ENCODE assay signal across 13 cellular contexts in the genomic region with DNA sequence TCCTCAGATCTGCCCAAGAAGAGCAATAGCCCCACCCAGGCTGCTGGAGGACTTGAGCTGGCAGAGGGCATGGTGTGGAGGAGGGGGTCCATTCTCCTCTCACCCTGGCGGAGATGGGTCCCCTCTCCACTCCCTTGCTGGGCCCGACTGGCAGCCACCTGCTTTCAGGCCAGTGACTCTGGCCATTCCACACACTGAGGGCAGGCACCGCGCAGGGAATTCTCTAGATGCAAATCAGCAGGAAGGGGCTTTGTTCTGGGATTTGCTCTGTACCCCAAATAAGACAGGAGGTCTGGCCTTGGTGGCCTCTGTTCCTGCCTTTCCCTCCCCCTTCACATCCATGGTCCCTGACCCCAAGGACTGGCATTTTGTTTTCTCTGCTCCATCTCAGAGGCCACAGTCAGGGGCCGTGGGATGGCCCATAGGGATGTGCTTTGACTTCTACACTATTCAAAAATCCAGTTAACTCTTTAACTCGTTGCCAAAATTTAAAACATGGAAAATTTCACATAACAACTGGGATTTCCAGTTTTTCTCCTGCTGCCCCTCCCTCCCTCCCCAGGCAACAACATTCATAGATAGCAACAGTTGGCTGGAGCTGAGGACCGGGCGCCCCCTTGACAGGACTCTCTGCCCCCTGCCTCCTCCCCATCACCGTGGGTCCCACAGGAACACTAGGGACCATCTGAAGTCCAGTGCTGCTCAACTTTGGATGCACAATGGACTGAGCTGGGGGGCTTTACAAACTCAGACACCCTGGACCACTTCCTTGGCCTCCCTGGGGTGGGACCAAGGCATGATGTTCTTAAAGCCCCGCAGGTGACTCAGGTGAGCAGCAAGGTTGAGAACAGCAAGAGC. TPM values are rescaled to one million over a fixed set of nuclear protein-coding genes. Genes with fewer than 3 reads are reported as not detected.
DNase-seq lines count a peak whose midpoint lies in the region; ATAC-seq and TF ChIP-seq lines count a peak whose summit lies in the region.
"Had no signal": no experiment of that assay in that cellular context is flagged by ENCODE, and none has a peak within 500 bp of the region (broad histone marks: within the 10 kb centered on the region; RNA-seq: fewer than 3 reads in every experiment).

No MANE protein-coding gene starts in this region.

- H3K4me3 Mint-ChIP-seq in natural killer cell (no peak overlapping the region), progenitor cell of endocrine pancreas (ENCODE audit: low read depth) (no peak overlapping the region)
- no peak overlapping the region for H3K4me3 Mint-ChIP-seq in natural killer cell treated with Interleukin-12 subunit alpha and Interleukin-12 subunit beta and Interleukin-15 and Interleukin-18, amount 100 ng/mL, for 72 hours
- H3K4me3 Mint-ChIP-seq: activated CD4-positive, alpha-beta T cell treated with anti-CD3 and anti-CD28 coated beads for 36 hours; B cell had no signal

- ATAC-seq in natural killer cell (no peak), left cardiac atrium (peak in 1 of 2 donors; percentile 5), GM21786 (IDR thresholded peaks at IDR 0.05; ENCODE audit: unreplicated experiment) (no peak)
- ATAC-seq in natural killer cell treated with Interleukin-12 subunit alpha and Interleukin-12 subunit beta and Interleukin-15 and Interleukin-18, amount 100 ng/mL, for 72 hours, result no peak
- ATAC-seq: activated CD4-positive, alpha-beta T cell treated with anti-CD3 and anti-CD28 coated beads for 36 hours had no signal

- no peaks in the 10 kb centered on the region for H3K4me1 ChIP-seq in MM.1S (ENCODE audit: low read length)

- no peaks in the 10 kb centered on the region for H3K9me2 ChIP-seq in MM.1S (replicated peaks; ENCODE audit: insufficient read depth, low read length)

- H3K9me3 Mint-ChIP-seq in natural killer cell, result no peaks in the 10 kb centered on the region
- no peaks in the 10 kb centered on the region for H3K9me3 Mint-ChIP-seq in natural killer cell treated with Interleukin-12 subunit alpha and Interleukin-12 subunit beta and Interleukin-15 and Interleukin-18, amount 100 ng/mL, for 72 hours
- H3K9me3 Mint-ChIP-seq in progenitor cell of endocrine pancreas (ENCODE audit: low read depth), result no peaks in the 10 kb centered on the region

- no peak overlapping the region for H3K4me2 ChIP-seq in MM.1S (ENCODE audit: low read depth, low read length)

- H3K27me3 ChIP-seq in MM.1S (replicated peaks; ENCODE audit: insufficient read depth, low read length), result no peaks in the 10 kb centered on the region

- H3F3A ChIP-seq in MM.1S (ENCODE audit: insufficient read depth, low read length), result no peaks in the 10 kb centered on the region

- intact Hi-C loops in natural killer cell (cut with micrococcal nuclease) (no loop called here), left cardiac atrium (cut with DNase I) (no loop called here)

- no peaks in the 10 kb centered on the region for H3K36me3 ChIP-seq in MM.1S (replicated peaks; ENCODE audit: insufficient read depth, low read length)

- H3K27ac ChIP-seq in MM.1S (ENCODE audit: low read length), result no peak overlapping the region

- no peaks in the 10 kb centered on the region for H4K20me1 ChIP-seq in MM.1S (ENCODE audit: insufficient read depth, low read length)

- DNase-seq in natural killer cell (peak; percentile 6), left cardiac atrium (peak; percentile 15), progenitor cell of endocrine pancreas (ENCODE audit: low spot score, unreplicated experiment) (peak; percentile 7), NCI-H446 treated with DMSO at 0.1 percent for 48 hours (lab: John Stamatoyannopoulos, UW) (no peak), MM.1S (no peak), DMS79 treated with DMSO at 0.1 percent for 48 hours (lab: John Stamatoyannopoulos, UW) (no peak)
- DNase-seq in natural killer cell treated with Interleukin-12 subunit alpha and Interleukin-12 subunit beta and Interleukin-15 and Interleukin-18, amount 100 ng/mL, for 72 hours (ENCODE audit: low spot score), result no peak
- DNase-seq: activated CD4-positive, alpha-beta T cell treated with anti-CD3 and anti-CD28 coated beads for 36 hours; GF-D8; Karpas-422; occipital lobe had no signal

- H3K36me3 Mint-ChIP-seq in natural killer cell (no peaks in the 10 kb centered on the region), progenitor cell of endocrine pancreas (ENCODE audit: insufficient read depth) (no peaks in the 10 kb centered on the region)
- H3K36me3 Mint-ChIP-seq in natural killer cell treated with Interleukin-12 subunit alpha and Interleukin-12 subunit beta and Interleukin-15 and Interleukin-18, amount 100 ng/mL, for 72 hours, result no peaks in the 10 kb centered on the region

- no peaks in the 10 kb centered on the region for H3K4me1 Mint-ChIP-seq in natural killer cell
- no peaks in the 10 kb centered on the region for H3K4me1 Mint-ChIP-seq in natural killer cell treated with Interleukin-12 subunit alpha and Interleukin-12 subunit beta and Interleukin-15 and Interleukin-18, amount 100 ng/mL, for 72 hours (ENCODE audit: low read depth in 2 of 2)
- H3K4me1 Mint-ChIP-seq in progenitor cell of endocrine pancreas (ENCODE audit: low read depth), result peaks cover 7% of the 10 kb centered on the region
- H3K4me1 Mint-ChIP-seq: activated CD4-positive, alpha-beta T cell treated with anti-CD3 and anti-CD28 coated beads for 36 hours; B cell had no signal

- H3K27ac Mint-ChIP-seq in natural killer cell (no peak overlapping the region), progenitor cell of endocrine pancreas (no peak overlapping the region)
- H3K27ac Mint-ChIP-seq in natural killer cell treated with Interleukin-12 subunit alpha and Interleukin-12 subunit beta and Interleukin-15 and Interleukin-18, amount 100 ng/mL, for 72 hours, result no peak overlapping the region
- H3K27ac Mint-ChIP-seq: activated CD4-positive, alpha-beta T cell treated with anti-CD3 and anti-CD28 coated beads for 36 hours; B cell had no signal

- no peak overlapping the region for H3K9ac ChIP-seq in MM.1S (ENCODE audit: low read length)

- H3K79me2 ChIP-seq in MM.1S (ENCODE audit: low read length), result no peaks in the 10 kb centered on the region

- H3K4me3 ChIP-seq in MM.1S (ENCODE audit: low read length), result no peak overlapping the region

- no peaks in the 10 kb centered on the region for H3K27me3 Mint-ChIP-seq in natural killer cell (ENCODE audit: low read depth in 2 of 2)
- H3K27me3 Mint-ChIP-seq in natural killer cell treated with Interleukin-12 subunit alpha and Interleukin-12 subunit beta and Interleukin-15 and Interleukin-18, amount 100 ng/mL, for 72 hours, result no peaks in the 10 kb centered on the region
- H3K27me3 Mint-ChIP-seq in progenitor cell of endocrine pancreas, result peaks cover 12% of the 10 kb centered on the region
- H3K27me3 Mint-ChIP-seq: activated CD4-positive, alpha-beta T cell treated with anti-CD3 and anti-CD28 coated beads for 36 hours; B cell had no signal

- H3K9me3 ChIP-seq in MM.1S (replicated peaks; ENCODE audit: insufficient read depth, low read length), result no peaks in the 10 kb centered on the region

- TF ChIP-seq CTCF in natural killer cell (IDR thresholded peaks at IDR 0.05) (no peak), progenitor cell of endocrine pancreas (IDR thresholded peaks at IDR 0.05; ENCODE audit: unreplicated experiment) (no peak), MM.1S (IDR thresholded peaks at IDR 0.05; ENCODE audit: low read length) (no peak)

- H2AFZ ChIP-seq in MM.1S (ENCODE audit: low read length), result no peak overlapping the region

RNA-seq across cellular contexts. Expression of a gene that starts 33.9 kb away (rescaled TPM):
- total RNA-seq in natural killer cell (10 to 100 TPM; 59.5 to 99.1 (median 66.3) TPM), left cardiac atrium (100 to 1,000 TPM; 110 to 155 TPM), progenitor cell of endocrine pancreas (35.9 and 37.1 TPM in 2 replicates)
- total RNA-seq in natural killer cell treated with Interleukin-12 subunit alpha and Interleukin-12 subunit beta and Interleukin-15 and Interleukin-18, amount 100 ng/mL, for 72 hours, result 100 to 1,000 TPM; 266 to 391 TPM

Comparison
In these comparisons a context has a peak if more than half of its experiments do, and no peak if none do; other contexts are left out.
1. DNase-seq: peak in natural killer cell (single experiment), left cardiac atrium (single experiment) and progenitor cell of endocrine pancreas (single experiment); none in natural killer cell treated with Interleukin-12 subunit alpha and Interleukin-12 subunit beta and Interleukin-15 and Interleukin-18, amount 100 ng/mL, for 72 hours (single experiment), NCI-H446 treated with DMSO at 0.1 percent for 48 hours (single experiment), MM.1S (single experiment) and DMS79 treated with DMSO at 0.1 percent for 48 hours (single experiment).